In the genomic region with DNA sequence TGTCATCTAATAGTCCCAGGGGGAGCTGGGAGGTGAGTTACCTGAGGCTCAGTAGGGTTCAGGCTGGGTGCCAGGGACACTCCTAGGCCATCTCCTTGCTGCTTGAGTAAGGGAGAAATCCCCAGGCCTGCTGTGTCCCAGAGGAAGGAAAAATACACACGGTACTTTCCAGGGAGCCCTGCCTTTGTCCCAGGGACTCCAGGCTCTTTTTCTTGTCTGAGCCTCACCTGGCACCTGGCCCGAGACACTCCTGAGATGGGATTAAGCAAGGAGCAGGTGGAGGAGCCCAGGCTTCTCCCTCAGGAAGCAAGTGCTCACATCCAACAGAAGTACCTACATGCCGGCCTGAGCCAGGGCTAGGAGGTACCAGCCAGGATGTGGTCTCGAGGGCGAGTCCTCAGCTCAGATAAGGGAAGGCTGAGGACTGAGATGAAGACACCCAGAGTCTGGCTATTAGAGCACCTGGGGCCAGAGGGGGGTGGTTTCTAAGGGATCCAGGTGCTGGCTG, we compare ENCODE assay signal across 11 cellular contexts. TPM values are rescaled to one million over a fixed set of nuclear protein-coding genes. Genes with fewer than 3 reads are reported as not detected.
DNase-seq lines count a peak whose midpoint lies in the region; ATAC-seq and TF ChIP-seq lines count a peak whose summit lies in the region.
"Had no signal": no experiment of that assay in that cellular context is flagged by ENCODE, and none has a peak within 500 bp of the region (broad histone marks: within the 10 kb centered on the region; RNA-seq: fewer than 3 reads in every experiment).

No MANE protein-coding gene starts in this region.

- H3K27me3 ChIP-seq in RWPE2 (ENCODE audit: insufficient read depth, poor library complexity, severe bottlenecking) (no peaks in the 10 kb centered on the region), suprapubic skin (peaks cover 34% of the 10 kb centered on the region), right atrium auricular region (peaks cover 8 to 19% of the 10 kb centered on the region in 2 donors)

- TF ChIP-seq POLR2A in suprapubic skin (IDR thresholded peaks at IDR 0.05), result no peak

- 37% methylated on average over 4 of the region's 5 CpGs for WGBS in suprapubic skin

- no peak for DNase-seq in activated T-cell treated with anti-CD3 and anti-CD28 coated beads, Interleukin-2, amount 50 U/mL, for 4 hours
- DNase-seq in activated T-cell treated with anti-CD3 and anti-CD28 coated beads for 4 hours (no peak), RWPE2 (ENCODE audit: low spot score) (peak; percentile 75), suprapubic skin (ENCODE audit: low spot score in 2 of 2) (peak in 1 of 2 donors; percentile 82), DMS153 (lab: John Stamatoyannopoulos, UW) (no peak), right atrium auricular region (ENCODE audit: low spot score) (no peak), NCI-H1694 (lab: John Stamatoyannopoulos, UW) (no peak)
- DNase-seq: gastrocnemius medialis, PC-3 had no signal

- H3K9me3 Mint-ChIP-seq in activated T-cell treated with anti-CD3 and anti-CD28 coated beads, Interleukin-2, amount 50 U/mL, for 4 hours, result no peaks in the 10 kb centered on the region

- no peak for TF ChIP-seq EP300 in suprapubic skin (IDR thresholded peaks at IDR 0.05)

- H3K36me3 ChIP-seq in RWPE2 (ENCODE audit: low read depth) (no peaks in the 10 kb centered on the region), suprapubic skin (no peaks in the 10 kb centered on the region), right atrium auricular region (no peaks in the 10 kb centered on the region)
- H3K36me3 ChIP-seq: gastrocnemius medialis had no signal

- peaks cover 27% of the 10 kb centered on the region for H3K4me1 ChIP-seq in RWPE2 (ENCODE audit: insufficient read depth, poor library complexity, severe bottlenecking)
- peaks cover 66% of the 10 kb centered on the region for H3K4me1 ChIP-seq in suprapubic skin
- peaks cover 0 to 27% of the 10 kb centered on the region in 2 donors for H3K4me1 ChIP-seq in right atrium auricular region

- TF ChIP-seq CTCF in RWPE2 (IDR thresholded peaks at IDR 0.05; ENCODE audit: poor library complexity, severe bottlenecking) (no peak), suprapubic skin (IDR thresholded peaks at IDR 0.05) (no peak), right atrium auricular region (IDR thresholded peaks at IDR 0.05) (no peak)

- no peaks in the 10 kb centered on the region for H3K27me3 Mint-ChIP-seq in activated T-cell treated with anti-CD3 and anti-CD28 coated beads, Interleukin-2, amount 50 U/mL, for 4 hours (ENCODE audit: low read depth)

- peaks cover 55% of the 10 kb centered on the region for H3K4me1 Mint-ChIP-seq in activated T-cell treated with anti-CD3 and anti-CD28 coated beads, Interleukin-2, amount 50 U/mL, for 4 hours (ENCODE audit: low read depth)

- H3K9me3 ChIP-seq in RWPE2 (ENCODE audit: severe bottlenecking) (no peaks in the 10 kb centered on the region), suprapubic skin (no peaks in the 10 kb centered on the region), right atrium auricular region (no peaks in the 10 kb centered on the region)
- H3K9me3 ChIP-seq: gastrocnemius medialis had no signal

- no peaks in the 10 kb centered on the region for H3K36me3 Mint-ChIP-seq in activated T-cell treated with anti-CD3 and anti-CD28 coated beads, Interleukin-2, amount 50 U/mL, for 4 hours (ENCODE audit: insufficient read depth)

- H3K4me3 ChIP-seq in RWPE2 (ENCODE audit: severe bottlenecking), result no peak overlapping the region
- peak overlapping the region; percentile 43 for H3K4me3 ChIP-seq in suprapubic skin
- H3K4me3 ChIP-seq in right atrium auricular region, result no peak overlapping the region

- peak overlapping the region; percentile 61 for H3K4me3 Mint-ChIP-seq in activated T-cell treated with anti-CD3 and anti-CD28 coated beads, Interleukin-2, amount 50 U/mL, for 4 hours

- no peak for ATAC-seq in activated T-cell treated with anti-CD3 and anti-CD28 coated beads, Interleukin-2, amount 50 U/mL, for 4 hours
- ATAC-seq in RWPE2 (ENCODE audit: low read depth), result peak; percentile 52
- ATAC-seq in esophagus mucosa, result peak; percentile 25
- ATAC-seq: PC-3 had no signal

- peak overlapping the region; percentile 11 for H3K27ac ChIP-seq in RWPE2 (ENCODE audit: poor library complexity, severe bottlenecking)
- peak overlapping the region; percentile 72 for H3K27ac ChIP-seq in suprapubic skin
- no peak overlapping the region for H3K27ac ChIP-seq in right atrium auricular region
- H3K27ac ChIP-seq: gastrocnemius medialis had no signal

RNA-seq across cellular contexts. Expression of gene KLHDC7B, which starts 0.9 kb away (rescaled TPM):
- total RNA-seq in activated T-cell treated with anti-CD3 and anti-CD28 coated beads, Interleukin-2, amount 50 U/mL, for 4 hours, result 1 to 10 TPM; 5.4 to 7.4 (median 6.4) TPM
- 0.20 TPM for total RNA-seq in esophagus mucosa
- total RNA-seq in suprapubic skin, result under 1 TPM in 1 of 4 donors, not detected in 3; 0.26 TPM
- not detected for total RNA-seq in right atrium auricular region
- total RNA-seq: gastrocnemius medialis, PC-3, progenitor cell of endocrine pancreas had no signal

RNA-seq across cellular contexts. Expression of gene TYMP, which starts 15.0 kb away (rescaled TPM):
- total RNA-seq in activated T-cell treated with anti-CD3 and anti-CD28 coated beads, Interleukin-2, amount 50 U/mL, for 4 hours, result 100 to 1,000 TPM in 1 of 3 donors, 10 to 100 TPM in 2; 64.4 to 103 (median 66.1) TPM
- total RNA-seq in esophagus mucosa, result 86.0 TPM
- 10 to 100 TPM; 23.6 to 46.9 (median 30.8) TPM for total RNA-seq in suprapubic skin
- total RNA-seq in right atrium auricular region, result 10 to 100 TPM in 1 of 2 donors, 1 to 10 TPM in 1; 9.1 to 35.8 TPM

RNA-seq across cellular contexts. Expression of gene SYCE3, which starts 17.9 kb away (rescaled TPM):
- not detected for total RNA-seq in activated T-cell treated with anti-CD3 and anti-CD28 coated beads, Interleukin-2, amount 50 U/mL, for 4 hours
- not detected for total RNA-seq in esophagus mucosa
- total RNA-seq in suprapubic skin, result not detected
- not detected for total RNA-seq in right atrium auricular region
- total RNA-seq: gastrocnemius medialis, progenitor cell of endocrine pancreas had no signal

RNA-seq across cellular contexts. Expression of gene SCO2, which starts 19.4 kb away (rescaled TPM):
- 10 to 100 TPM; 12.7 to 14.4 (median 14.2) TPM for total RNA-seq in activated T-cell treated with anti-CD3 and anti-CD28 coated beads, Interleukin-2, amount 50 U/mL, for 4 hours
- total RNA-seq in esophagus mucosa, result 1.2 TPM
- 1 to 10 TPM in 3 of 4 donors, not detected in 1; 1.7 to 7.9 (median 4.7) TPM for total RNA-seq in suprapubic skin
- total RNA-seq in right atrium auricular region, result under 1 TPM in 1 of 2 donors, not detected in 1; 0.94 TPM

RNA-seq across cellular contexts. Expression of gene CPT1B, which starts 33.4 kb away (rescaled TPM):
- 10 to 100 TPM; 30.0 to 38.3 (median 32.7) TPM for total RNA-seq in activated T-cell treated with anti-CD3 and anti-CD28 coated beads, Interleukin-2, amount 50 U/mL, for 4 hours
- total RNA-seq in esophagus mucosa, result 12.1 TPM
- total RNA-seq in suprapubic skin, result 10 to 100 TPM; 12.7 to 46.6 (median 19.2) TPM
- total RNA-seq in right atrium auricular region, result 100 to 1,000 TPM; 184 to 281 TPM

Comparison
In these comparisons a context has a peak if more than half of its experiments do, and no peak if none do; other contexts are left out.
1. ATAC-seq: peak in RWPE2 (single experiment) and esophagus mucosa (single experiment); none in activated T-cell treated with anti-CD3 and anti-CD28 coated beads, Interleukin-2, amount 50 U/mL, for 4 hours (0 of 2).
2. H3K27ac ChIP-seq: peak in RWPE2 (single experiment) and suprapubic skin (single experiment); none in right atrium auricular region (0 of 2).